ENCODE assay signal across 23 cellular contexts in the genomic region with DNA sequence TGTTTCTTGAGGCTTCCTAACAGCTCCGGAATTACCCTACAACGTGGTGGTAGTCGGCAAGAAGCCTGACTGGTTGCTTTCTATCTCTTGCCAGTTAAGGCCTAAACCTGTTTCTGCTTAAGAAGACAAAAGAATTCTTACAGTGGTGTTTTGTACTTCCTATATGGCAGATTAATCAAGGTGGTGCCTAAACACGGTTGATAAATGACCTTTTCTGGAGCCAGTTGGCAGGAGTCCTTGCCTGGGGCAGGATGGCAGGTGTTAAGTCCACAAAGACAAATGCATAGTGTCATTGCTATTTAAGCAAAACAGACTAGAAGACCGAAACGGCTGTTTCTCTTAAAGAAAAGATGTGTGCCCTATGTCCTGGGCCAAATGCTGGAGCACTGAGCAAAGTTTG. TPM values are rescaled to one million over a fixed set of nuclear protein-coding genes. Genes with fewer than 3 reads are reported as not detected.
DNase-seq lines count a peak whose midpoint lies in the region; ATAC-seq and TF ChIP-seq lines count a peak whose summit lies in the region.
"Had no signal": no experiment of that assay in that cellular context is flagged by ENCODE, and none has a peak within 500 bp of the region (broad histone marks: within the 10 kb centered on the region; RNA-seq: fewer than 3 reads in every experiment).

No MANE protein-coding gene starts in this region.

- WGBS in esophagus squamous epithelium, 2 donors, result 24 to 28% methylated on average over 6 of the region's 6 CpGs

- POLR2A ChIA-PET in CD4-positive, alpha-beta memory T cell (lab: Charles Lee; ENCODE audit: partially characterized antibody), result no interaction called here

- no peaks in the 10 kb centered on the region for H3K36me3 Mint-ChIP-seq in mesothelial cell of epicardium
- H3K36me3 Mint-ChIP-seq in CD4-positive, alpha-beta memory T cell, result peaks cover 0 to 5% of the 10 kb centered on the region in 2 donors
- H3K36me3 Mint-ChIP-seq: stimulated activated naive B cell treated with anti-CD40 and anti-IgM and Interleukin-4, amounts not matched to agents 10 μg/mL and 1 μg/mL and 100 μg/mL, for 72 hours had no signal

- TF ChIP-seq CTCF in mesothelial cell of epicardium (IDR thresholded peaks at IDR 0.05; ENCODE audit: unreplicated experiment) (no peak), esophagus squamous epithelium (IDR thresholded peaks at IDR 0.05) (no peak), GM13976 (IDR thresholded peaks at IDR 0.05; ENCODE audit: borderline replicate concordance, control extremely low read depth, extremely low read depth, insufficient read depth, missing control alignments) (no peak)

- H3K4me3 ChIP-seq in esophagus squamous epithelium, result no peak overlapping the region
- no peak overlapping the region for H3K4me3 ChIP-seq in CD4-positive, alpha-beta memory T cell (ENCODE audit: low read length in 2 of 2)
- H3K4me3 ChIP-seq: heart left ventricle, lower lobe of right lung, ovary, thyroid gland had no signal

- H3K4me1 ChIP-seq in esophagus squamous epithelium, result peaks cover 0 to 17% (median 2%) of the 10 kb centered on the region in 3 donors
- H3K4me1 ChIP-seq in CD4-positive, alpha-beta memory T cell (ENCODE audit: insufficient read depth, low read length), result no peaks in the 10 kb centered on the region
- H3K4me1 ChIP-seq: heart left ventricle, lower lobe of right lung, thyroid gland had no signal

- H3K36me3 ChIP-seq in esophagus squamous epithelium, result no peaks in the 10 kb centered on the region
- no peaks in the 10 kb centered on the region for H3K36me3 ChIP-seq in CD4-positive, alpha-beta memory T cell (ENCODE audit: insufficient read depth, low read length)
- H3K36me3 ChIP-seq: heart left ventricle, lower lobe of right lung, ovary, thyroid gland had no signal

- no peak overlapping the region for H3K4me3 Mint-ChIP-seq in mesothelial cell of epicardium
- no peak overlapping the region for H3K4me3 Mint-ChIP-seq in CD4-positive, alpha-beta memory T cell
- H3K4me3 Mint-ChIP-seq: activated CD4-positive, alpha-beta T cell treated with anti-CD3 and anti-CD28 coated beads, Interleukin-2, amount 10 ng/mL, durations not matched to agents 7 days and 5 days; CD8-positive, alpha-beta memory T cell; stimulated activated naive B cell treated with anti-CD40 and anti-IgM and Interleukin-4, amounts not matched to agents 10 μg/mL and 1 μg/mL and 100 μg/mL, for 72 hours; T-helper 1 cell treated with Interleukin-12 subunit alpha and Interleukin-12 subunit beta and Interleukin-4 antibody, amounts not matched to agents 30 μg/mL and 1 μg/mL, for 36 hours had no signal

- H3K27me3 Mint-ChIP-seq in mesothelial cell of epicardium (ENCODE audit: low read depth), result no peaks in the 10 kb centered on the region
- H3K27me3 Mint-ChIP-seq in CD4-positive, alpha-beta memory T cell, result no peaks in the 10 kb centered on the region
- H3K27me3 Mint-ChIP-seq: activated CD4-positive, alpha-beta T cell treated with anti-CD3 and anti-CD28 coated beads, Interleukin-2, amount 10 ng/mL, durations not matched to agents 7 days and 5 days; CD8-positive, alpha-beta memory T cell; stimulated activated naive B cell treated with anti-CD40 and anti-IgM and Interleukin-4, amounts not matched to agents 10 μg/mL and 1 μg/mL and 100 μg/mL, for 72 hours had no signal

- H3K27ac ChIP-seq in esophagus squamous epithelium, result peak overlapping the region in 2 of 4 donors; percentile 18 to 30
- no peak overlapping the region for H3K27ac ChIP-seq in CD4-positive, alpha-beta memory T cell (ENCODE audit: low read depth, low read length)
- H3K27ac ChIP-seq: heart left ventricle, lower lobe of right lung, ovary, thyroid gland had no signal

- peaks cover 0 to 3% (median 0%) of the 10 kb centered on the region in 4 donors for H3K27me3 ChIP-seq in esophagus squamous epithelium
- H3K27me3 ChIP-seq in CD4-positive, alpha-beta memory T cell (ENCODE audit: insufficient read depth, low read length), result no peaks in the 10 kb centered on the region
- H3K27me3 ChIP-seq: heart left ventricle, ovary, thyroid gland had no signal

- peaks cover 19% of the 10 kb centered on the region for H3K4me1 Mint-ChIP-seq in mesothelial cell of epicardium
- H3K4me1 Mint-ChIP-seq in CD4-positive, alpha-beta memory T cell, result peaks cover 0 to 8% (median 0%) of the 10 kb centered on the region in 4 donors
- H3K4me1 Mint-ChIP-seq: activated CD4-positive, alpha-beta T cell treated with anti-CD3 and anti-CD28 coated beads, Interleukin-2, amount 10 ng/mL, durations not matched to agents 7 days and 5 days had no signal

- TF ChIP-seq POLR2A in esophagus squamous epithelium (IDR thresholded peaks at IDR 0.05), result no peak

- ATAC-seq in GM21825 (IDR thresholded peaks at IDR 0.05; ENCODE audit: unreplicated experiment), result no peak
- ATAC-seq: heart left ventricle; lower lobe of right lung; sciatic nerve; stimulated activated naive B cell treated with anti-CD40 and anti-IgM and Interleukin-4, amounts not matched to agents 10 μg/mL and 1 μg/mL and 100 μg/mL, for 72 hours had no signal

- in situ Hi-C loops in GM13976 (cut with MboI; ENCODE audit: low sequenced_read_pairs, unreplicated experiment), result no loop called here

- no peaks in the 10 kb centered on the region for H3K9me3 ChIP-seq in esophagus squamous epithelium
- H3K9me3 ChIP-seq in CD4-positive, alpha-beta memory T cell (ENCODE audit: control insufficient read depth in 1 of 2, low read length in 2 of 2), result no peaks in the 10 kb centered on the region
- H3K9me3 ChIP-seq: heart left ventricle, lower lobe of right lung, ovary, thyroid gland had no signal

- CTCF ChIA-PET in CD4-positive, alpha-beta memory T cell (lab: Charles Lee; ENCODE audit: partially characterized antibody), result interaction anchor here (1.2 kb wide), 1 partner anchor 51 kb away, joined by 4 read pairs; no protein-coding TSS in a partner anchor

- peak overlapping the region; percentile 65 for H3K27ac Mint-ChIP-seq in mesothelial cell of epicardium
- H3K27ac Mint-ChIP-seq in CD4-positive, alpha-beta memory T cell, result peak overlapping the region in 2 of 7 donors; percentile 22 to 34
- H3K27ac Mint-ChIP-seq: activated CD4-positive, alpha-beta T cell treated with anti-CD3 and anti-CD28 coated beads, Interleukin-2, amount 10 ng/mL, durations not matched to agents 7 days and 5 days; CD8-positive, alpha-beta memory T cell; stimulated activated naive B cell treated with anti-CD40 and anti-IgM and Interleukin-4, amounts not matched to agents 10 μg/mL and 1 μg/mL and 100 μg/mL, for 72 hours; T-helper 1 cell treated with Interleukin-12 subunit alpha and Interleukin-12 subunit beta and Interleukin-4 antibody, amounts not matched to agents 30 μg/mL and 1 μg/mL, for 36 hours had no signal

- DNase-seq in ELF-1 (ENCODE audit: low read depth, low spot score) (peak; percentile 34), NCI-H146 treated with DMSO at 0.1 percent for 48 hours (lab: John Stamatoyannopoulos, UW; ENCODE audit: unreplicated experiment) (peak; percentile 52), SHP77 (lab: John Stamatoyannopoulos, UW) (peak; percentile 74 to 80), mesothelial cell of epicardium (ENCODE audit: low spot score in 2 of 2, unreplicated experiment in 2 of 2) (no peak), esophagus squamous epithelium (lab: John Stamatoyannopoulos, UW) (no peak), GM13976 (ENCODE audit: low spot score) (no peak)
- no peak for DNase-seq in CD4-positive, alpha-beta memory T cell
- DNase-seq: activated CD4-positive, alpha-beta T cell treated with anti-CD3 and anti-CD28 coated beads, Interleukin-2, amount 10 ng/mL, durations not matched to agents 7 days and 5 days; activated CD8-positive, alpha-beta memory T cell treated with anti-CD3 and anti-CD28 coated beads, Interleukin-2, amount 50 U/mL, for 4 hours; activated gamma-delta T cell; CD8-positive, alpha-beta memory T cell; heart left ventricle; lower lobe of right lung; NCI-H1436 treated with DMSO at 0.1 percent for 48 hours; NCI-H510A treated with DMSO at 0.1 percent for 48 hours; OCI-M1; ovary; SIG-M5; stimulated activated naive B cell treated with anti-CD40 and anti-IgM and Interleukin-4, amounts not matched to agents 10 μg/mL and 1 μg/mL and 100 μg/mL, for 72 hours; thyroid gland had no signal

- peaks cover 5% of the 10 kb centered on the region for H3K9me3 Mint-ChIP-seq in mesothelial cell of epicardium
- no peaks in the 10 kb centered on the region for H3K9me3 Mint-ChIP-seq in CD4-positive, alpha-beta memory T cell
- H3K9me3 Mint-ChIP-seq: activated CD4-positive, alpha-beta T cell treated with anti-CD3 and anti-CD28 coated beads, Interleukin-2, amount 10 ng/mL, durations not matched to agents 7 days and 5 days; CD8-positive, alpha-beta memory T cell; stimulated activated naive B cell treated with anti-CD40 and anti-IgM and Interleukin-4, amounts not matched to agents 10 μg/mL and 1 μg/mL and 100 μg/mL, for 72 hours; T-helper 1 cell treated with Interleukin-12 subunit alpha and Interleukin-12 subunit beta and Interleukin-4 antibody, amounts not matched to agents 30 μg/mL and 1 μg/mL, for 36 hours had no signal

- intact Hi-C loops in esophagus squamous epithelium (cut with DNase I), result no loop called here
- intact Hi-C loops in CD4-positive, alpha-beta memory T cell (cut with micrococcal nuclease), result no loop called here

RNA-seq across cellular contexts. Expression of gene GVQW3, which starts 9.9 kb away (rescaled TPM):
- total RNA-seq in mesothelial cell of epicardium, result 10.0 to 11.4 TPM (median 11.2 TPM) in 3 replicates
- total RNA-seq in esophagus squamous epithelium, result under 1 TPM in 3 of 4 donors, not detected in 1; 0.15 to 0.95 (median 0.31) TPM
- 10 to 100 TPM in 1 of 2 experiments, 1 to 10 TPM in 1; 8.7 to 10.1 TPM for total RNA-seq in CD4-positive, alpha-beta memory T cell
- polyA plus RNA-seq in CD4-positive, alpha-beta memory T cell, result 1 to 10 TPM; 1.7 to 2.7 TPM

RNA-seq across cellular contexts. Expression of gene THAP12, which starts 10.1 kb away (rescaled TPM):
- total RNA-seq in mesothelial cell of epicardium (58.4 to 61.7 TPM (median 60.3 TPM) in 3 replicates), esophagus squamous epithelium (10 to 100 TPM in 3 of 4 donors, 1 to 10 TPM in 1; 6.4 to 26.9 (median 17.4) TPM)
- total RNA-seq in CD4-positive, alpha-beta memory T cell, result 10 to 100 TPM; 53.7 to 57.3 TPM
- 10 to 100 TPM; 68.3 to 76.2 TPM for polyA plus RNA-seq in CD4-positive, alpha-beta memory T cell

RNA-seq across cellular contexts. Expression of gene EMSY, which starts 53.8 kb away (rescaled TPM):
- total RNA-seq in mesothelial cell of epicardium, result 47.3 to 47.5 TPM (median 47.5 TPM) in 3 replicates
- total RNA-seq in esophagus squamous epithelium, result 10 to 100 TPM; 10.0 to 31.0 (median 22.3) TPM
- total RNA-seq in CD4-positive, alpha-beta memory T cell, result 10 to 100 TPM; 46.3 to 52.9 TPM
- polyA plus RNA-seq in CD4-positive, alpha-beta memory T cell, result 10 to 100 TPM in 1 of 2 donors, 1 to 10 TPM in 1; 9.5 to 23.5 TPM

Comparison
In these comparisons a context has a peak if more than half of its experiments do, and no peak if none do; other contexts are left out.
1. DNase-seq: peak in ELF-1 (single experiment), NCI-H146 treated with DMSO at 0.1 percent for 48 hours (single experiment) and SHP77 (2 of 2); none in mesothelial cell of epicardium (0 of 2), esophagus squamous epithelium (single experiment), GM13976 (single experiment) and CD4-positive, alpha-beta memory T cell (0 of 5).